In genomic region chr2:42098571-42099430, GRCh38 we compare ENCODE assay signal across 1 cellular context.
A peak's percentile ranks its signal among the peaks of the same experiment; 100 is the strongest.
TF ChIP-seq lines count a peak whose summit lies in the region.

No MANE protein-coding gene starts in this region.

TF ChIP-seq in GM12878, 131 proteins besides CTCF, POLR2A, EP300 and RAD21 (continued from another document):
- TF ChIP-seq RELB (IDR thresholded peaks at IDR 0.05; ENCODE audit: low read depth) (peak; percentile 30; the same call in 1 of the 2 replicates), CREM (IDR thresholded peaks at IDR 0.05; ENCODE audit: low read depth) (peak; percentile 5; the same call in 1 of the 2 replicates), BCL11A (IDR thresholded peaks at IDR 0.05; ENCODE audit: low read depth, low read length) (no peak), NR2F1 (conservative IDR thresholded peaks at IDR 0.05) (peak; percentile 79), ZNF687 (IDR thresholded peaks at IDR 0.05) (peak; percentile 24; the same call in 1 of the 2 replicates), IKZF2 (IDR thresholded peaks at IDR 0.05) (peak; percentile 56 to 70; a peak in 3 of 4 replicates), ATF7 (IDR thresholded peaks at IDR 0.05; ENCODE audit: low read depth) (no peak), RB1 (IDR thresholded peaks at IDR 0.05; ENCODE audit: borderline replicate concordance) (no peak), ZNF622 (IDR thresholded peaks at IDR 0.05) (no peak), SPI1 (IDR thresholded peaks at IDR 0.05; ENCODE audit: borderline replicate concordance, insufficient read depth, low read depth, low read length) (peak; percentile 95), NR2C1 (IDR thresholded peaks at IDR 0.05) (0 out of 2 replicates have a peak, but pooled peaks have one; percentile 22), MXI1 (IDR thresholded peaks at IDR 0.05; ENCODE audit: low read depth, low read length) (no peak), YY1 (IDR thresholded peaks at IDR 0.05; ENCODE audit: low read depth, low read length) (0 out of 2 replicates have a peak, but pooled peaks have one; percentile 10), ZNF217 (IDR thresholded peaks at IDR 0.05) (0 out of 2 replicates have a peak, but pooled peaks have one; percentile 31), NRF1 (conservative IDR thresholded peaks at IDR 0.05; ENCODE audit: low read depth, low read length) (no peak), TCF12 (IDR thresholded peaks at IDR 0.05; ENCODE audit: low read depth, low read length) (peak; percentile 47; the same call in 1 of the 2 replicates), IKZF1 (conservative IDR thresholded peaks at IDR 0.05) (peak; percentile 67)
